ENCODE assay signal across 27 cellular contexts in genomic region chr7:116785851-116786250, GRCh38.
"Had no signal": no experiment of that assay in that cellular context is flagged by ENCODE, and none has a peak within 500 bp of the region (broad histone marks: within the 10 kb centered on the region; RNA-seq: fewer than 3 reads in every experiment).

No MANE protein-coding gene starts in this region.

- DNase-seq: activated CD4-positive, alpha-beta memory T cell treated with anti-CD3 and anti-CD28 coated beads, Interleukin-2, amount 10 ng/mL, durations not matched to agents 7 days and 5 days; activated CD4-positive, alpha-beta T cell treated with anti-CD3 and anti-CD28 coated beads for 1 hour; activated CD4-positive, alpha-beta T cell treated with anti-CD3 and anti-CD28 coated beads for 4 hours; activated CD4-positive, alpha-beta T cell treated with anti-CD3 and anti-CD28 coated beads, Interleukin-2, amount 10 ng/mL, durations not matched to agents 7 days and 5 days; activated CD4-positive, alpha-beta T cell treated with anti-CD3 and anti-CD28 coated beads, Interleukin-2, amount 50 U/mL, for 4 hours; activated CD8-positive, alpha-beta memory T cell treated with anti-CD3 and anti-CD28 coated beads, Interleukin-2, amount 50 U/mL, for 48 hours; activated gamma-delta T cell; activated naive CD4-positive, alpha-beta T cell; activated naive CD4-positive, alpha-beta T cell treated with anti-CD3 and anti-CD28 coated beads, Interleukin-2, amount 10 ng/mL, durations not matched to agents 7 days and 5 days; activated naive CD8-positive, alpha-beta T cell treated with anti-CD3 and anti-CD28 coated beads, Interleukin-2, amount 10 ng/mL, durations not matched to agents 7 days and 5 days; activated T-cell treated with anti-CD3 and anti-CD28 coated beads for 4 hours; activated T-cell treated with anti-CD3 and anti-CD28 coated beads, Interleukin-2, amount 50 U/mL, for 24 hours; activated T-cell treated with anti-CD3 and anti-CD28 coated beads, Interleukin-2, amount 50 U/mL, for 72 hours; brain microvascular endothelial cell; dorsolateral prefrontal cortex; effector memory CD8-positive, alpha-beta T cell; foreskin melanocyte; head of caudate nucleus; hypothalamus; T-helper 2 cell had no signal

- ATAC-seq: effector memory CD8-positive, alpha-beta T cell; esophagus mucosa had no signal

- H3K27me3 Mint-ChIP-seq: activated CD4-positive, alpha-beta T cell treated with anti-CD3 and anti-CD28 coated beads, Interleukin-2, amount 10 ng/mL, durations not matched to agents 7 days and 5 days; activated naive CD4-positive, alpha-beta T cell treated with anti-CD3 and anti-CD28 coated beads, Interleukin-2, amount 10 ng/mL, durations not matched to agents 7 days and 5 days; activated T-cell treated with anti-CD3 and anti-CD28 coated beads, Interleukin-2, amount 50 U/mL, for 24 hours; central memory CD8-positive, alpha-beta T cell; dendritic cell treated with granulocyte-macrophage colony-stimulating factor and Interleukin-4, amounts not matched to agents 40 ng/mL and 50 ng/mL, for 4 days had no signal

- H3K36me3 ChIP-seq: ascending aorta, brain microvascular endothelial cell had no signal

- H3K27ac ChIP-seq: ascending aorta, brain microvascular endothelial cell, coronary artery, dorsolateral prefrontal cortex had no signal

- H3K4me3 Mint-ChIP-seq: activated CD4-positive, alpha-beta memory T cell treated with anti-CD3 and anti-CD28 coated beads, Interleukin-2, amount 10 ng/mL, durations not matched to agents 7 days and 5 days; activated CD4-positive, alpha-beta T cell treated with anti-CD3 and anti-CD28 coated beads, Interleukin-2, amount 10 ng/mL, durations not matched to agents 7 days and 5 days; activated naive CD4-positive, alpha-beta T cell treated with anti-CD3 and anti-CD28 coated beads, Interleukin-2, amount 10 ng/mL, durations not matched to agents 7 days and 5 days; activated naive CD8-positive, alpha-beta T cell treated with anti-CD3 and anti-CD28 coated beads, Interleukin-2, amount 10 ng/mL, durations not matched to agents 7 days and 5 days; activated T-cell treated with anti-CD3 and anti-CD28 coated beads, Interleukin-2, amount 50 U/mL, for 24 hours; activated T-cell treated with anti-CD3 and anti-CD28 coated beads, Interleukin-2, amount 50 U/mL, for 72 hours; central memory CD8-positive, alpha-beta T cell; dendritic cell treated with granulocyte-macrophage colony-stimulating factor and Interleukin-4, amounts not matched to agents 40 ng/mL and 50 ng/mL, for 4 days; effector memory CD8-positive, alpha-beta T cell had no signal

- FAIRE-seq: bronchial epithelial cell had no signal

- H3K36me3 Mint-ChIP-seq: activated naive CD4-positive, alpha-beta T cell treated with anti-CD3 and anti-CD28 coated beads, Interleukin-2, amount 10 ng/mL, durations not matched to agents 7 days and 5 days; activated naive CD4-positive, alpha-beta T cell treated with anti-CD3 and anti-CD28 coated beads, Interleukin-2, amount 50 U/mL, for 72 hours; activated naive CD8-positive, alpha-beta T cell treated with anti-CD3 and anti-CD28 coated beads, Interleukin-2, amount 10 ng/mL, durations not matched to agents 7 days and 5 days had no signal

- H3K9me3 Mint-ChIP-seq: activated CD4-positive, alpha-beta memory T cell treated with anti-CD3 and anti-CD28 coated beads, Interleukin-2, amount 10 ng/mL, durations not matched to agents 7 days and 5 days; activated CD4-positive, alpha-beta T cell treated with anti-CD3 and anti-CD28 coated beads, Interleukin-2, amount 10 ng/mL, durations not matched to agents 7 days and 5 days; activated naive CD4-positive, alpha-beta T cell treated with anti-CD3 and anti-CD28 coated beads, Interleukin-2, amount 10 ng/mL, durations not matched to agents 7 days and 5 days; activated naive CD4-positive, alpha-beta T cell treated with anti-CD3 and anti-CD28 coated beads, Interleukin-2, amount 50 U/mL, for 72 hours; activated naive CD8-positive, alpha-beta T cell treated with anti-CD3 and anti-CD28 coated beads, Interleukin-2, amount 10 ng/mL, durations not matched to agents 7 days and 5 days; activated T-cell treated with anti-CD3 and anti-CD28 coated beads, Interleukin-2, amount 50 U/mL, for 24 hours; activated T-cell treated with anti-CD3 and anti-CD28 coated beads, Interleukin-2, amount 50 U/mL, for 72 hours; central memory CD8-positive, alpha-beta T cell; dendritic cell treated with granulocyte-macrophage colony-stimulating factor and Interleukin-4, amounts not matched to agents 40 ng/mL and 50 ng/mL, for 4 days; effector memory CD8-positive, alpha-beta T cell had no signal

- H3K4me1 Mint-ChIP-seq: activated CD4-positive, alpha-beta memory T cell treated with anti-CD3 and anti-CD28 coated beads, Interleukin-2, amount 10 ng/mL, durations not matched to agents 7 days and 5 days; activated CD4-positive, alpha-beta T cell treated with anti-CD3 and anti-CD28 coated beads, Interleukin-2, amount 10 ng/mL, durations not matched to agents 7 days and 5 days; activated naive CD4-positive, alpha-beta T cell treated with anti-CD3 and anti-CD28 coated beads, Interleukin-2, amount 10 ng/mL, durations not matched to agents 7 days and 5 days; activated naive CD8-positive, alpha-beta T cell treated with anti-CD3 and anti-CD28 coated beads, Interleukin-2, amount 10 ng/mL, durations not matched to agents 7 days and 5 days; central memory CD8-positive, alpha-beta T cell had no signal

- H3K27me3 ChIP-seq: ascending aorta, brain microvascular endothelial cell had no signal

- H3K27ac Mint-ChIP-seq: activated CD4-positive, alpha-beta memory T cell treated with anti-CD3 and anti-CD28 coated beads, Interleukin-2, amount 10 ng/mL, durations not matched to agents 7 days and 5 days; activated CD4-positive, alpha-beta T cell treated with anti-CD3 and anti-CD28 coated beads, Interleukin-2, amount 10 ng/mL, durations not matched to agents 7 days and 5 days; activated naive CD4-positive, alpha-beta T cell treated with anti-CD3 and anti-CD28 coated beads, Interleukin-2, amount 10 ng/mL, durations not matched to agents 7 days and 5 days; activated naive CD4-positive, alpha-beta T cell treated with anti-CD3 and anti-CD28 coated beads, Interleukin-2, amount 50 U/mL, for 72 hours; activated naive CD8-positive, alpha-beta T cell treated with anti-CD3 and anti-CD28 coated beads, Interleukin-2, amount 10 ng/mL, durations not matched to agents 7 days and 5 days; activated T-cell treated with anti-CD3 and anti-CD28 coated beads, Interleukin-2, amount 50 U/mL, for 24 hours; activated T-cell treated with anti-CD3 and anti-CD28 coated beads, Interleukin-2, amount 50 U/mL, for 72 hours; dendritic cell treated with granulocyte-macrophage colony-stimulating factor and Interleukin-4, amounts not matched to agents 40 ng/mL and 50 ng/mL, for 4 days; effector memory CD8-positive, alpha-beta T cell had no signal

- H3K4me3 ChIP-seq: ascending aorta, coronary artery, dorsolateral prefrontal cortex had no signal

- H3K9me3 ChIP-seq: ascending aorta had no signal
